In genomic region chr9:94921072-94921471, GRCh38 we compare ENCODE assay signal across 1 cellular context.
TF ChIP-seq lines count a peak whose summit lies in the region.

No MANE protein-coding gene starts in this region.

TF ChIP-seq in GM23338, 12 proteins besides CTCF, POLR2A, EP300 and RAD21 (continued from another document):
- TF ChIP-seq EZH2phosphoT487 (IDR thresholded peaks at IDR 0.05; ENCODE audit: unreplicated experiment) = no peak
